In the genomic region with DNA sequence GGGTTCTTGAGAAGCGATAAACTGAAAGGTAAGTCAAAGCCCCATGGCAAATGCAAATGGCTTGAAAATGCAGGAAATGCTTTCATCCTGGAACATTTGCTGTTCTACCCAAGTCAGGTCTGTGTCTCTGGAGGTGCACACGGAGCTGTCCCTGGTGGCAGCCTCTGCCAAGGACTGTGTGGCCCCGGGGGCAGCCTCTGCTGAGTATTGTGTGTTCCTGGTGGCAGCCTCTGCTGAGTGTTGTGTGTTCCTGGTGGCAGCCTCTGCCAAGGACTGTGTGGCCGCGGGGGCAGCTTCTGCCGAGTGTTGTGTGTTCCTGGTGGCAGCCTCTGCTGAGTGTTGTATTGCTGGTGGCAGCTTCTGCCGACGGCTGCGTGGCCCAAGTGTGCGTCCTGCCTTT, we compare ENCODE assay signal across 16 cellular contexts.
"Had no signal": no experiment of that assay in that cellular context is flagged by ENCODE, and none has a peak within 500 bp of the region (broad histone marks: within the 10 kb centered on the region; RNA-seq: fewer than 3 reads in every experiment).

No MANE protein-coding gene starts in this region.

- H3K27ac ChIP-seq: ovary, stomach, testis, upper lobe of left lung had no signal

- ATAC-seq: activated CD4-positive, CD25-positive, alpha-beta regulatory T cell treated with anti-CD3 and anti-CD28 coated beads, Interleukin-2, amount 50 U/mL, for 24 hours; left ventricle myocardium superior; sciatic nerve had no signal

- H3K4me3 ChIP-seq: ovary, smooth muscle cell, stomach, testis, upper lobe of left lung had no signal

- H3K36me3 ChIP-seq: ovary, stomach, upper lobe of left lung had no signal

- H3K9me3 Mint-ChIP-seq: activated naive CD4-positive, alpha-beta T cell treated with anti-CD3 and anti-CD28 coated beads, Interleukin-2, amount 50 U/mL, for 24 hours; memory B cell; neural crest cell had no signal

- H3K27me3 ChIP-seq: ovary, testis, upper lobe of left lung had no signal

- H3K4me3 Mint-ChIP-seq: activated naive CD4-positive, alpha-beta T cell treated with anti-CD3 and anti-CD28 coated beads, Interleukin-2, amount 50 U/mL, for 24 hours; immature natural killer cell; memory B cell; neural crest cell had no signal

- H3K27ac Mint-ChIP-seq: memory B cell had no signal

- DNase-seq: activated gamma-delta T cell; effector CD4-positive, alpha-beta T cell; immature natural killer cell; left ventricle myocardium superior; ovary; stimulated activated CD4-positive, alpha-beta T cell treated with anti-CD3 and anti-CD28 coated beads, Interleukin-4, amount 100 ng/mL, for 1 hour; stomach; T1000; testis; upper lobe of left lung had no signal

- H3K4me1 Mint-ChIP-seq: activated naive CD4-positive, alpha-beta T cell treated with anti-CD3 and anti-CD28 coated beads, Interleukin-2, amount 50 U/mL, for 24 hours; memory B cell had no signal

- H3K36me3 Mint-ChIP-seq: activated naive CD4-positive, alpha-beta T cell treated with anti-CD3 and anti-CD28 coated beads, Interleukin-2, amount 50 U/mL, for 24 hours; immature natural killer cell; memory B cell had no signal
